Comparison of ENCODE assay signal across 26 cellular contexts in genomic region chr16:31111881-31112466, GRCh38. TPM values are rescaled to one million over a fixed set of nuclear protein-coding genes. Genes with fewer than 3 reads are reported as not detected.
DNase-seq lines count a peak whose midpoint lies in the region; ATAC-seq, FAIRE-seq and TF ChIP-seq lines count a peak whose summit lies in the region.
"Had no signal": no experiment of that assay in that cellular context is flagged by ENCODE, and none has a peak within 500 bp of the region (broad histone marks: within the 10 kb centered on the region; RNA-seq: fewer than 3 reads in every experiment).

No MANE protein-coding gene starts in this region.

- H3K4me1 ChIP-seq in BLaER1 treated with 17β-estradiol and CSF1 and Interleukin-3, amounts not matched to agents 10 nM and 100 nM: peaks cover 57 to 93% (median 75%) of the 10 kb centered on the region in 10 experiments
- H3K4me1 ChIP-seq in endothelial cell of umbilical vein (ENCODE audit: control insufficient read depth, extremely low read depth, insufficient read depth, low read length): peaks cover 12% of the 10 kb centered on the region
- H3K4me1 ChIP-seq in gastrocnemius medialis: peaks cover 46 to 47% of the 10 kb centered on the region in 2 donors

- POLR2A ChIA-PET in endothelial cell of umbilical vein (lab: Charles Lee): no interaction called here

- peak overlapping the region in 9 of 11 experiments; percentile 74 to 92 (median 87); a peak in 17 of 22 replicates for H3K27ac ChIP-seq in BLaER1 treated with 17β-estradiol and CSF1 and Interleukin-3, amounts not matched to agents 10 nM and 100 nM
- H3K27ac ChIP-seq in endothelial cell of umbilical vein (ENCODE audit: insufficient read depth, low read depth, low read length) (no peak overlapping the region), gastrocnemius medialis (peak overlapping the region; percentile 66 to 96 (median 84))
- H3K27ac ChIP-seq: cardiac muscle cell, SK-N-MC had no signal

- in situ Hi-C loops in gastrocnemius medialis (cut with MboI; ENCODE audit: low sequenced_read_pairs in 4 of 4): no loop called here

- DNase-seq in H7 (peak; percentile 33), endothelial cell of umbilical vein (ENCODE audit: low read depth, low spot score) (no peak), gastrocnemius medialis (no peak), DMS153 (lab: John Stamatoyannopoulos, UW) (no peak)
- DNase-seq: activated CD8-positive, alpha-beta T cell treated with anti-CD3 and anti-CD28 coated beads, Interleukin-2, amount 10 ng/mL, durations not matched to agents 7 days and 5 days; activated naive CD4-positive, alpha-beta T cell; activated T-cell treated with anti-CD3 and anti-CD28 coated beads, Interleukin-2, amount 50 U/mL, for 4 hours; amygdala; CD8-positive, alpha-beta T cell; GOT3; mesenchymal stem cell; NCI-H1436 treated with DMSO at 0.1 percent for 48 hours; NCI-H524; NK-92 treated with Interleukin-12 subunit alpha and Interleukin-12 subunit beta, amount 100 ng/mL, for 24 hours; nucleus accumbens; stimulated activated CD4-positive, alpha-beta T cell treated with anti-CD3 and anti-CD28 coated beads, Interleukin-4, amount 100 ng/mL, for 1 hour; stimulated activated naive B cell treated with anti-CD40 and anti-IgM and Interleukin-4, amounts not matched to agents 10 μg/mL and 1 μg/mL and 100 μg/mL, for 72 hours had no signal

- peaks cover 11% of the 10 kb centered on the region for H3K79me2 ChIP-seq in endothelial cell of umbilical vein (ENCODE audit: control insufficient read depth, insufficient read depth, low read length)

- H4K20me1 ChIP-seq in BLaER1 treated with 17β-estradiol and CSF1 and Interleukin-3, amounts not matched to agents 10 nM and 100 nM: no peaks in the 10 kb centered on the region; a peak in 1 of 22 replicates
- H4K20me1 ChIP-seq in endothelial cell of umbilical vein (replicated peaks; ENCODE audit: control insufficient read depth, extremely low read depth, insufficient read depth, low read length): no peaks in the 10 kb centered on the region

- peak overlapping the region in 7 of 11 experiments; percentile 75 to 96 (median 91); a peak in 12 of 22 replicates for H3K4me2 ChIP-seq in BLaER1 treated with 17β-estradiol and CSF1 and Interleukin-3, amounts not matched to agents 10 nM and 100 nM
- no peak overlapping the region for H3K4me2 ChIP-seq in endothelial cell of umbilical vein (ENCODE audit: insufficient read depth, low read length)

- intact Hi-C loops in endothelial cell of umbilical vein (cut with micrococcal nuclease) (no loop called here), gastrocnemius medialis (cut with DNase I; ENCODE audit: low total_unique reads) (no loop called here)

- BruUV-seq in endothelial cell of umbilical vein (replicated peaks; lab: Mats Ljungman, UMichigan): TSS peak; percentile 16

- H3K36me3 ChIP-seq in BLaER1 treated with 17β-estradiol and CSF1 and Interleukin-3, amounts not matched to agents 10 nM and 100 nM: peaks cover 35 to 41% (median 38%) of the 10 kb centered on the region in 11 experiments
- H3K36me3 ChIP-seq in H7 (replicated peaks; ENCODE audit: control insufficient read depth, insufficient read depth, low read length) (peaks cover 12% of the 10 kb centered on the region), endothelial cell of umbilical vein (ENCODE audit: control insufficient read depth in 2 of 2, extremely low read depth in 1 of 2, insufficient read depth in 2 of 2, low read length in 2 of 2) (peaks cover 10 to 31% of the 10 kb centered on the region in 2 experiments), gastrocnemius medialis (peaks cover 0 to 31% of the 10 kb centered on the region in 2 donors)

- TF ChIP-seq CTCF in endothelial cell of umbilical vein (IDR thresholded peaks at IDR 0.05; ENCODE audit: extremely low read depth in 1 of 2, insufficient read depth in 1 of 2, low read depth in 1 of 2, low read length in 2 of 2): no peak
- no peak for TF ChIP-seq CTCF in gastrocnemius medialis (IDR thresholded peaks at IDR 0.05 in 4 of 5, conservative IDR thresholded peaks at IDR 0.05 in 1 of 5)

- dilution Hi-C loops in endothelial cell of umbilical vein (cut with MboI; ENCODE audit: extremely low pct_ligation_motif_present, low sequenced_read_pairs): no loop called here

- no peak for TF ChIP-seq POLR2A in endothelial cell of umbilical vein (IDR thresholded peaks at IDR 0.05; ENCODE audit: low read depth, low read length)
- no peak for TF ChIP-seq POLR2A in gastrocnemius medialis (IDR thresholded peaks at IDR 0.05)

- no peak overlapping the region; a peak in 1 of 20 replicates for H3K4me3 ChIP-seq in BLaER1 treated with 17β-estradiol and CSF1 and Interleukin-3, amounts not matched to agents 10 nM and 100 nM
- H3K4me3 ChIP-seq in H7 (ENCODE audit: insufficient read depth, low read depth, low read length): no peak overlapping the region
- no peak overlapping the region for H3K4me3 ChIP-seq in endothelial cell of umbilical vein (replicated peaks in 1 of 3; ENCODE audit: insufficient read depth in 1 of 3, low read depth in 1 of 3, low read length in 3 of 3)
- no peak overlapping the region for H3K4me3 ChIP-seq in gastrocnemius medialis
- H3K4me3 ChIP-seq: cardiac muscle cell, SK-N-MC, vagina had no signal

- no peaks in the 10 kb centered on the region for H3K9me3 ChIP-seq in BLaER1 treated with 17β-estradiol and CSF1 and Interleukin-3, amounts not matched to agents 10 nM and 100 nM (replicated peaks in 1 of 11)
- H3K9me3 ChIP-seq in endothelial cell of umbilical vein (replicated peaks; ENCODE audit: control insufficient read depth, insufficient read depth, low read length) (no peaks in the 10 kb centered on the region), gastrocnemius medialis (no peaks in the 10 kb centered on the region)
- H3K9me3 ChIP-seq: vagina had no signal

- no peaks in the 10 kb centered on the region for H3K9me1 ChIP-seq in endothelial cell of umbilical vein (replicated peaks; ENCODE audit: control insufficient read depth, extremely low read depth, insufficient read depth, low read length)

- no peak for FAIRE-seq in endothelial cell of umbilical vein (lab: Jason Lieb, UNC)
- FAIRE-seq: GM18507, HTR-8/SVneo, RCC 7860 had no signal

- no peak overlapping the region for H2AFZ ChIP-seq in endothelial cell of umbilical vein (ENCODE audit: low read depth, low read length)

- no peaks in the 10 kb centered on the region for H3K27me3 ChIP-seq in BLaER1 treated with 17β-estradiol and CSF1 and Interleukin-3, amounts not matched to agents 10 nM and 100 nM
- H3K27me3 ChIP-seq in H7 (ENCODE audit: control insufficient read depth, insufficient read depth, low read length): no peaks in the 10 kb centered on the region; the same call in 1 of the 2 replicates
- H3K27me3 ChIP-seq in endothelial cell of umbilical vein (ENCODE audit: control insufficient read depth in 2 of 2, insufficient read depth in 2 of 2, low read length in 2 of 2): no peaks in the 10 kb centered on the region
- no peaks in the 10 kb centered on the region for H3K27me3 ChIP-seq in gastrocnemius medialis
- H3K27me3 ChIP-seq: cardiac muscle cell, vagina had no signal

- no peak for ATAC-seq in gastrocnemius medialis
- no peak for ATAC-seq in HG02938 (IDR thresholded peaks at IDR 0.05; ENCODE audit: unreplicated experiment)
- no peak for ATAC-seq in HG02759 (IDR thresholded peaks at IDR 0.05; ENCODE audit: unreplicated experiment)
- ATAC-seq: activated CD8-positive, alpha-beta T cell treated with anti-CD3 and anti-CD28 coated beads, Interleukin-2, amount 10 ng/mL, durations not matched to agents 7 days and 5 days; activated T-cell treated with anti-CD3 and anti-CD28 coated beads, Interleukin-2, amount 50 U/mL, for 4 hours; CD8-positive, alpha-beta T cell; stimulated activated naive B cell treated with anti-CD40 and anti-IgM and Interleukin-4, amounts not matched to agents 10 μg/mL and 1 μg/mL and 100 μg/mL, for 72 hours had no signal

- CTCF ChIA-PET in endothelial cell of umbilical vein (lab: Charles Lee): no interaction called here

- peak overlapping the region in 7 of 11 experiments; percentile 13 to 77 (median 68); a peak in 9 of 22 replicates for H3K9ac ChIP-seq in BLaER1 treated with 17β-estradiol and CSF1 and Interleukin-3, amounts not matched to agents 10 nM and 100 nM
- H3K9ac ChIP-seq in endothelial cell of umbilical vein (replicated peaks; ENCODE audit: extremely low read depth, insufficient read depth, low read length): no peak overlapping the region

RNA-seq across cellular contexts. Expression of gene BCKDK, which starts 3.8 kb away (rescaled TPM):
- 52.7 and 64.0 TPM in 2 replicates for total RNA-seq in H7 (2014; rRNA removed; shearing (Covaris generic))
- total RNA-seq in endothelial cell of umbilical vein (56.5 and 57.8 TPM in 2 replicates), gastrocnemius medialis (10 to 100 TPM; 24.7 to 68.9 (median 50.9) TPM)
- 78.3 and 96.7 TPM in 2 replicates for polyA plus RNA-seq in endothelial cell of umbilical vein
- polyA plus RNA-seq in endothelial cell of umbilical vein (2011; cell fraction: cytosol; rRNA removed): 54.0 and 59.0 TPM in 2 replicates
- polyA plus RNA-seq in endothelial cell of umbilical vein (2011; cell fraction: nucleus; rRNA removed): 47.8 and 53.5 TPM in 2 replicates
- polyA plus RNA-seq in endothelial cell of umbilical vein (2012): 55.8 and 72.9 TPM in 2 replicates
- polyA minus RNA-seq in endothelial cell of umbilical vein: 27.8 and 28.1 TPM in 2 replicates
- polyA minus RNA-seq in endothelial cell of umbilical vein (2011; cell fraction: cytosol; rRNA and poly(A)+ RNA removed): 20.4 TPM
- 14.4 and 19.6 TPM in 2 replicates for polyA minus RNA-seq in endothelial cell of umbilical vein (2011; cell fraction: nucleus; rRNA and poly(A)+ RNA removed)

RNA-seq across cellular contexts. Expression of gene KAT8, which starts 5.5 kb away (rescaled TPM):
- total RNA-seq in H7 (2014; rRNA removed; shearing (Covaris generic)): 61.7 and 77.2 TPM in 2 replicates
- total RNA-seq in endothelial cell of umbilical vein: 42.1 and 42.8 TPM in 2 replicates
- polyA plus RNA-seq in endothelial cell of umbilical vein: 30.7 and 33.3 TPM in 2 replicates
- 34.3 and 35.5 TPM in 2 replicates for polyA plus RNA-seq in endothelial cell of umbilical vein (2011; cell fraction: cytosol; rRNA removed)
- 77.6 and 81.0 TPM in 2 replicates for polyA plus RNA-seq in endothelial cell of umbilical vein (2011; cell fraction: nucleus; rRNA removed)
- polyA plus RNA-seq in endothelial cell of umbilical vein (2012): 22.1 and 28.4 TPM in 2 replicates
- polyA minus RNA-seq in endothelial cell of umbilical vein: 19.9 and 21.8 TPM in 2 replicates
- 19.7 TPM for polyA minus RNA-seq in endothelial cell of umbilical vein (2011; cell fraction: cytosol; rRNA and poly(A)+ RNA removed)
- 18.9 and 19.1 TPM in 2 replicates for polyA minus RNA-seq in endothelial cell of umbilical vein (2011; cell fraction: nucleus; rRNA and poly(A)+ RNA removed)
- total RNA-seq in gastrocnemius medialis: 100 to 1,000 TPM in 1 of 4 donors, 10 to 100 TPM in 3; 44.3 to 102 (median 54.3) TPM

RNA-seq across cellular contexts. Expression of gene VKORC1, which starts 17.4 kb away (rescaled TPM):
- 127 and 135 TPM in 2 replicates for total RNA-seq in H7 (2014; rRNA removed; shearing (Covaris generic))
- total RNA-seq in endothelial cell of umbilical vein: 91.8 and 93.5 TPM in 2 replicates
- 586 and 728 TPM in 2 replicates for polyA plus RNA-seq in endothelial cell of umbilical vein
- 280 and 326 TPM in 2 replicates for polyA plus RNA-seq in endothelial cell of umbilical vein (2011; cell fraction: cytosol; rRNA removed)
- 108 and 116 TPM in 2 replicates for polyA plus RNA-seq in endothelial cell of umbilical vein (2011; cell fraction: nucleus; rRNA removed)
- polyA plus RNA-seq in endothelial cell of umbilical vein (2012): 127 and 148 TPM in 2 replicates
- polyA minus RNA-seq in endothelial cell of umbilical vein: 286 and 321 TPM in 2 replicates
- 75.9 TPM for polyA minus RNA-seq in endothelial cell of umbilical vein (2011; cell fraction: cytosol; rRNA and poly(A)+ RNA removed)
- 22.7 and 23.5 TPM in 2 replicates for polyA minus RNA-seq in endothelial cell of umbilical vein (2011; cell fraction: nucleus; rRNA and poly(A)+ RNA removed)
- total RNA-seq in gastrocnemius medialis: 10 to 100 TPM; 20.1 to 35.9 (median 32.9) TPM

RNA-seq across cellular contexts. Expression of gene PRSS53, which starts 23.2 kb away (rescaled TPM):
- total RNA-seq in H7 (2014; rRNA removed; shearing (Covaris generic)): 1.3 and 4.5 TPM in 2 replicates
- total RNA-seq in endothelial cell of umbilical vein (2.8 and 4.5 TPM in 2 replicates), gastrocnemius medialis (under 1 TPM; 0.07 to 0.75 (median 0.21) TPM)
- polyA plus RNA-seq in endothelial cell of umbilical vein: 3.5 and 4.6 TPM in 2 replicates
- polyA plus RNA-seq in endothelial cell of umbilical vein (2011; cell fraction: cytosol; rRNA removed): 0.49 and 0.90 TPM in 2 replicates
- 23.7 and 25.2 TPM in 2 replicates for polyA plus RNA-seq in endothelial cell of umbilical vein (2011; cell fraction: nucleus; rRNA removed)
- polyA plus RNA-seq in endothelial cell of umbilical vein (2012): 1.4 and 1.8 TPM in 2 replicates
- 1.1 and 1.7 TPM in 2 replicates for polyA minus RNA-seq in endothelial cell of umbilical vein
- polyA minus RNA-seq in endothelial cell of umbilical vein (2011; cell fraction: cytosol; rRNA and poly(A)+ RNA removed): 0.20 TPM
- polyA minus RNA-seq in endothelial cell of umbilical vein (2011; cell fraction: nucleus; rRNA and poly(A)+ RNA removed): 2.5 and 4.8 TPM in 2 replicates

RNA-seq across cellular contexts. Expression of gene PRSS8, which starts 23.6 kb away (rescaled TPM):
- total RNA-seq in H7 (2014; rRNA removed; shearing (Covaris generic)): 57.1 and 65.4 TPM in 2 replicates
- total RNA-seq in endothelial cell of umbilical vein: not detected in 2 replicates
- 0.11 and 0.12 TPM in 2 replicates for polyA plus RNA-seq in endothelial cell of umbilical vein
- not detected in 2 replicates for polyA plus RNA-seq in endothelial cell of umbilical vein (2011; cell fraction: cytosol; rRNA removed)
- 0.12 TPM in 1 of 2 replicates, not detected in the other for polyA plus RNA-seq in endothelial cell of umbilical vein (2011; cell fraction: nucleus; rRNA removed)
- polyA plus RNA-seq in endothelial cell of umbilical vein (2012): not detected in 2 replicates
- polyA minus RNA-seq in endothelial cell of umbilical vein: 0.15 TPM in 1 of 2 replicates, not detected in the other
- not detected for polyA minus RNA-seq in endothelial cell of umbilical vein (2011; cell fraction: cytosol; rRNA and poly(A)+ RNA removed)
- not detected in 2 replicates for polyA minus RNA-seq in endothelial cell of umbilical vein (2011; cell fraction: nucleus; rRNA and poly(A)+ RNA removed)
- total RNA-seq in gastrocnemius medialis: 1 to 10 TPM in 1 of 4 donors, under 1 TPM in 1, not detected in 2; 0.24 to 1.2 TPM
- total RNA-seq: activated CD8-positive, alpha-beta T cell treated with anti-CD3 and anti-CD28 coated beads, Interleukin-2, amount 10 ng/mL, durations not matched to agents 7 days and 5 days; CD8-positive, alpha-beta T cell had no signal
